9 cellular contexts compared by ENCODE assay signal in the genomic region with DNA sequence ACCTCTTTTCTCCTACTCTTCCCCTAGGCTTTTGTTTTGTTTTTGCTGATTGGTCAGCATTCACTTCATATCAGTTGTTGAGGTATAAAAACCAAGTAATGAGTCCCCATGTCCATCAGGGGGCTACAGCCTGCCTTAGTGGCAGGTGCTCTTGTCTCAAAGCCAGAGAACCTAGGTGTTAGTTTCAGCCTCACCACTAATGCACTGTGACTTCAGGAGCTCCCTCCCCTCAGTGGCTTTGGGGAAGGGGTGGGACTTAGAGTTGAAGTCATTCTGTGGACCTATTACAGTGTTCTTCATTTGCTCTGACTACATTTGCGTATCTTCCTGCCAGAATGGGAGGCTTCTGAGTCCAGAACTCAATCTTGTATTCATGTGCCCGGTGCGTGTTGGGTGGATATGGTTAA.
DNase-seq lines count a peak whose midpoint lies in the region; ATAC-seq lines count a peak whose summit lies in the region.
"Had no signal": no experiment of that assay in that cellular context is flagged by ENCODE, and none has a peak within 500 bp of the region (broad histone marks: within the 10 kb centered on the region; RNA-seq: fewer than 3 reads in every experiment).

No MANE protein-coding gene starts in this region.

- H3K4me1 ChIP-seq in iPS DF 6.9 (ENCODE audit: control insufficient read depth, insufficient read depth, low read length): no peaks in the 10 kb centered on the region
- H3K4me1 ChIP-seq: Caco-2 had no signal

- WGBS in iPS DF 6.9 (ENCODE audit: insufficient coverage, insufficient read length): no CpG with 5 or more reads among the region's 3 CpGs

- no peak overlapping the region for H3K27ac ChIP-seq in iPS DF 6.9 (ENCODE audit: low read length)

- peak; percentile 100 for ATAC-seq in HG02678 (IDR thresholded peaks at IDR 0.05; ENCODE audit: unreplicated experiment)

- peak; percentile 2 for DNase-seq in activated CD8-positive, alpha-beta memory T cell treated with anti-CD3 and anti-CD28 coated beads, Interleukin-2, amount 50 U/mL, for 24 hours (ENCODE audit: extremely low read depth)
- no peak for DNase-seq in activated CD8-positive, alpha-beta memory T cell treated with anti-CD3 and anti-CD28 coated beads, Interleukin-2, amount 50 U/mL, for 4 hours
- DNase-seq in NCI-H69 (lab: John Stamatoyannopoulos, UW) (peak; percentile 32), iPS DF 6.9 (ENCODE audit: low read depth, low spot score) (peak; percentile 25), GF-D8 (lab: John Stamatoyannopoulos, UW) (no peak), DMS79 treated with DMSO at 0.1 percent for 48 hours (lab: John Stamatoyannopoulos, UW) (no peak), HPDE6-E6E7 (ENCODE audit: extremely low spot score) (no peak)

- no peaks in the 10 kb centered on the region for H3K27me3 ChIP-seq in iPS DF 6.9 (ENCODE audit: control insufficient read depth, insufficient read depth, low read length)

- no peak overlapping the region for H3K4me3 ChIP-seq in iPS DF 6.9 (ENCODE audit: low read length)

- H3K36me3 ChIP-seq in iPS DF 6.9 (ENCODE audit: control insufficient read depth, insufficient read depth, low read length): no peaks in the 10 kb centered on the region; the same call in 1 of the 2 replicates

- no peaks in the 10 kb centered on the region for H3K9me3 ChIP-seq in iPS DF 6.9 (ENCODE audit: control insufficient read depth, insufficient read depth, low read length)
- H3K9me3 ChIP-seq: Caco-2 had no signal

Comparison
In these comparisons a context has a peak if more than half of its experiments do, and no peak if none do; other contexts are left out.
1. DNase-seq: peak in activated CD8-positive, alpha-beta memory T cell treated with anti-CD3 and anti-CD28 coated beads, Interleukin-2, amount 50 U/mL, for 24 hours (single experiment), NCI-H69 (single experiment) and iPS DF 6.9 (single experiment); none in activated CD8-positive, alpha-beta memory T cell treated with anti-CD3 and anti-CD28 coated beads, Interleukin-2, amount 50 U/mL, for 4 hours (single experiment), GF-D8 (single experiment), DMS79 treated with DMSO at 0.1 percent for 48 hours (single experiment) and HPDE6-E6E7 (single experiment).